Comparison of ENCODE assay signal across 8 cellular contexts in the genomic region with DNA sequence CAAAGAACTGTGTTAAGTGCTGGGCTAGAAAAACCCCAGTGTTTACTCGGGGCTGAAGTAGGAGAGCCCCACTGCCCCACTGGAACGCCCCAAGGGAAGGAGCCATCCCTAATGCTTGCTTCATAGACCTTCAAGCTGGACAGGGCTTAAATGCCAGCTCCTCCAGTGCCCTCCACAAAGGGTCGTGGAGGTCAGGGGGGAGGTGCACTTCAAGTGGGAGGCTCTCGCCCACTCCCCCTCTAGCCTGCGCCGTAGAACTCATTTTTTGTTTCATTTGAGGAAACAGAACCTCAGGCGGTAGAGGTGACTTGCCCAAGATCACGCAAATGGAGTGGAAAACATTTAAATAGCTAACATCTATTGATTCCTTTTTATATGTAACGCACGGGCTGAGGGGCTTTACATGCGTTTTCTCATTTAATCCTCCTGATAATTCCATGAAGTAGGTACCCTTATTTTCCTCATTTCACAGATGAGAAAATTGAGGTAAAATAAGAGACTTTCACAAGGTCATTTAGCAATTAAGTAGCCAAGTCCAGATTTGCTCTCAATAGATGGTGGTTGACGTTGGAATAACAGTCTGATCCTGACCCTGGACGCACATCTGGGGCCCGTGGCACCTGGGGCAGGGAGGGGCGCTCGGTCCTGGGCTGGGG.
A peak's percentile ranks its signal among the peaks of the same experiment; 100 is the strongest.
DNase-seq lines count a peak whose midpoint lies in the region; ATAC-seq and TF ChIP-seq lines count a peak whose summit lies in the region.

No MANE protein-coding gene starts in this region.

- H3K9me3 ChIP-seq in SK-N-MC (ENCODE audit: low read depth, low read length) = no peaks in the 10 kb centered on the region

- no peak overlapping the region for H3K9ac ChIP-seq in SK-N-MC (ENCODE audit: insufficient read length)

- H3K36me3 ChIP-seq in SK-N-MC (ENCODE audit: insufficient read depth, low read length) = no peaks in the 10 kb centered on the region

- ATAC-seq in HG02571 (IDR thresholded peaks at IDR 0.05; ENCODE audit: unreplicated experiment) = no peak
- no peak for ATAC-seq in GM21528 (IDR thresholded peaks at IDR 0.05; ENCODE audit: low FRiP score, unreplicated experiment)
- no peak for ATAC-seq in GM19397 (IDR thresholded peaks at IDR 0.05; ENCODE audit: unreplicated experiment)

- in situ Hi-C loops in GM13976 (cut with MboI; ENCODE audit: low sequenced_read_pairs, unreplicated experiment) = no loop called here

- no peak for TF ChIP-seq CTCF in GM13976 (IDR thresholded peaks at IDR 0.05; ENCODE audit: borderline replicate concordance, control extremely low read depth, extremely low read depth, insufficient read depth, missing control alignments)

- DNase-seq in GM13976 (ENCODE audit: low spot score) = peak; percentile 45
- DNase-seq in SK-N-MC (ENCODE audit: low read depth, low spot score) = no peak
- peak; percentile 5 for DNase-seq in fibroblast of peridontal ligament (ENCODE audit: extremely low read depth)
- no peak for DNase-seq in skeletal muscle cell (ENCODE audit: low read depth)
- DNase-seq in NCI-H2171 (lab: John Stamatoyannopoulos, UW) = no peak

- H3K27ac ChIP-seq in SK-N-MC = no peak overlapping the region

- H3K4me3 ChIP-seq in SK-N-MC (peak overlapping the region; percentile 89), skeletal muscle cell (ENCODE audit: low read depth, low read length) (peak overlapping the region; percentile 87)

Comparison
In these comparisons a context has a peak if more than half of its experiments do, and no peak if none do; other contexts are left out.
1. DNase-seq: peak in GM13976 (single experiment) and fibroblast of peridontal ligament (single experiment); none in SK-N-MC (single experiment), skeletal muscle cell (single experiment) and NCI-H2171 (single experiment).